ENCODE assay signal across 27 cellular contexts in the genomic region with DNA sequence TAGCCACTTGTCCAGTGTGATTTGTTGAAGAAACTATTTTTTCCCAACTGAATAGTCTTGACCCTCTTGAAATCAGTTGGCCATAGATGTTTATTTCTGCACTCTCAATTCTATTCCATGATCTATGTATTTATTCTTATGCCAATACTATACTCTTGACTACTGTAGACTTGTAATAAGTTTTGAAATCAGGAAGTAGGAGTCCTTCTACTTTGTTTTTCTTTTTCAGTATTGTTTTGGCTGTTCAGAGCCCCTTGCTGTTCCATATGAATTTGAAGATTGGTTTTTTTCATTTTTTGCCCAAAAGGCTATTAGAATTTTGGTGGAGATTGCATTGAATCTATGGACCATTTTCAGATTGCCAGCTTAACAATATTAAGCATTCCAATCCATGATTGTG.
A peak's percentile ranks its signal among the peaks of the same experiment; 100 is the strongest.
DNase-seq lines count a peak whose midpoint lies in the region; ATAC-seq lines count a peak whose summit lies in the region.
"Had no signal": no experiment of that assay in that cellular context is flagged by ENCODE, and none has a peak within 500 bp of the region (broad histone marks: within the 10 kb centered on the region; RNA-seq: fewer than 3 reads in every experiment).

No MANE protein-coding gene starts in this region.

- ATAC-seq in GM18868 (IDR thresholded peaks at IDR 0.05; ENCODE audit: unreplicated experiment): peak; percentile 68
- peak; percentile 73 for ATAC-seq in GM21723 (IDR thresholded peaks at IDR 0.05; ENCODE audit: unreplicated experiment)
- ATAC-seq in HG03354 (IDR thresholded peaks at IDR 0.05; ENCODE audit: poor library complexity, severe bottlenecking, unreplicated experiment): peak; percentile 46
- ATAC-seq: activated CD4-positive, CD25-positive, alpha-beta regulatory T cell treated with anti-CD3 and anti-CD28 coated beads, Interleukin-2, amount 50 U/mL, for 24 hours; body of pancreas; K562; Right ventricle myocardium inferior had no signal

- H3K27me3 ChIP-seq in effector memory CD4-positive, alpha-beta T cell (replicated peaks; ENCODE audit: control insufficient read depth, insufficient read depth, low read length, poor library complexity, severe bottlenecking): no peaks in the 10 kb centered on the region
- H3K27me3 ChIP-seq: adrenal gland; BLaER1 treated with 17β-estradiol and CSF1 and Interleukin-3, amounts not matched to agents 10 nM and 100 nM; body of pancreas; sigmoid colon; tibial nerve had no signal

- H3K9me3 ChIP-seq in effector memory CD4-positive, alpha-beta T cell (ENCODE audit: control insufficient read depth, low read length): no peaks in the 10 kb centered on the region
- H3K9me3 ChIP-seq: adrenal gland; BLaER1 treated with 17β-estradiol and CSF1 and Interleukin-3, amounts not matched to agents 10 nM and 100 nM; body of pancreas; sigmoid colon; tibial nerve had no signal

- no peak overlapping the region for H3K27ac ChIP-seq in effector memory CD4-positive, alpha-beta T cell (ENCODE audit: insufficient read depth, low read length, poor library complexity, severe bottlenecking)
- H3K27ac ChIP-seq: adrenal gland; BLaER1 treated with 17β-estradiol and CSF1 and Interleukin-3, amounts not matched to agents 10 nM and 100 nM; body of pancreas; PC-9; tibial nerve had no signal

- H3K4me3 ChIP-seq in effector memory CD4-positive, alpha-beta T cell (ENCODE audit: insufficient read depth, low read depth, low read length, poor library complexity, severe bottlenecking): no peak overlapping the region
- H3K4me3 ChIP-seq: adrenal gland; BLaER1 treated with 17β-estradiol and CSF1 and Interleukin-3, amounts not matched to agents 10 nM and 100 nM; body of pancreas; K562; PC-9; sigmoid colon; tibial nerve had no signal

- no peaks in the 10 kb centered on the region for H3K4me1 ChIP-seq in effector memory CD4-positive, alpha-beta T cell (ENCODE audit: control insufficient read depth, insufficient read depth, low read length, poor library complexity, severe bottlenecking)
- H3K4me1 ChIP-seq: adrenal gland, body of pancreas had no signal

- no peaks in the 10 kb centered on the region for H3K36me3 ChIP-seq in effector memory CD4-positive, alpha-beta T cell (ENCODE audit: control insufficient read depth, insufficient read depth, low read length)
- H3K36me3 ChIP-seq: adrenal gland had no signal

- DNase-seq in hepatic stellate cell (ENCODE audit: low spot score) (no peak), GOT3 (lab: John Stamatoyannopoulos, UW) (no peak), GM19238 (ENCODE audit: insufficient read length, low spot score) (no peak)
- DNase-seq in effector memory CD4-positive, alpha-beta T cell: no peak
- DNase-seq: activated CD4-positive, alpha-beta memory T cell treated with anti-CD3 and anti-CD28 coated beads for 36 hours; activated CD8-positive, alpha-beta memory T cell treated with anti-CD3 and anti-CD28 coated beads, Interleukin-2, amount 50 U/mL, for 4 hours; activated naive CD4-positive, alpha-beta T cell treated with Interleukin-2 at 50 U/mL for 16 hours; adrenal gland; body of pancreas; DMS153; endodermal cell; NCI-H1417; NCI-H2029 treated with DMSO at 0.1 percent for 48 hours; NCI-H2227 treated with DMSO at 0.1 percent for 48 hours; NCI-H526; PC-9; sigmoid colon; stimulated activated CD4-positive, alpha-beta T cell treated with anti-CD3 and anti-CD28 coated beads, Interleukin-12 subunit alpha, Interleukin-12 subunit beta, amount 100 ng/mL, for 4 hours; stimulated activated CD4-positive, alpha-beta T cell treated with anti-CD3 and anti-CD28 coated beads, Interleukin-4, amount 100 ng/mL, for 1 hour had no signal
